ENCODE assay signal across 8 cellular contexts in genomic region chr10:109922976-109923921, GRCh38. TPM values are rescaled to one million over a fixed set of nuclear protein-coding genes. Genes with fewer than 3 reads are reported as not detected.
DNase-seq lines count a peak whose midpoint lies in the region; ATAC-seq and TF ChIP-seq lines count a peak whose summit lies in the region.

Gene XPNPEP1 (minus strand): TSS chr10:109923511. CDS start chr10:109923433, 78 bp downstream.

- no peaks in the 10 kb centered on the region for H3K9me2 ChIP-seq in DOHH2 (replicated peaks; ENCODE audit: control insufficient read depth, low read length)

- H3F3A ChIP-seq in DOHH2 (ENCODE audit: control insufficient read depth, insufficient read depth) (no peaks in the 10 kb centered on the region), neural progenitor cell (ENCODE audit: low read depth) (peaks cover 3% of the 10 kb centered on the region)

- H3K27ac ChIP-seq in DOHH2 (ENCODE audit: low read depth, low read length) (peak within 1 kb of the TSS; percentile 19; the same call in 1 of the 2 replicates), neural progenitor cell (no peak within 1 kb of the TSS), stomach smooth muscle (ENCODE audit: low read length) (peak within 1 kb of the TSS; percentile 87)

- DNase-seq in Jurkat, Clone E6-1 (ENCODE audit: low read depth, low spot score): peak; percentile 42
- DNase-seq in SHP77 treated with DMSO at 0.1 percent for 48 hours (lab: John Stamatoyannopoulos, UW) (peak; percentile 38), foreskin fibroblast (peak; percentile 86 to 95), neural progenitor cell (ENCODE audit: low spot score) (peak; percentile 89)
- DNase-seq in activated effector memory CD4-positive, alpha-beta T cell treated with anti-CD3 and anti-CD28 coated beads, Interleukin-2, amount 50 U/mL, for 16 hours: peak; percentile 93

- H3K36me3 ChIP-seq in DOHH2 (ENCODE audit: control insufficient read depth, low read length) (peaks cover 11% of the 10 kb centered on the region; the same call in 1 of the 2 replicates), neural progenitor cell (no peaks in the 10 kb centered on the region), stomach smooth muscle (ENCODE audit: control insufficient read depth in 2 of 2, insufficient read depth in 2 of 2, low read length in 2 of 2) (no peaks in the 10 kb centered on the region)

- H3K9me3 ChIP-seq in DOHH2 (ENCODE audit: control insufficient read depth, insufficient read depth, low read length) (no peaks in the 10 kb centered on the region), neural progenitor cell (ENCODE audit: low read depth) (no peaks in the 10 kb centered on the region), stomach smooth muscle (ENCODE audit: control insufficient read depth in 2 of 2, low read length in 2 of 2) (no peaks in the 10 kb centered on the region)

- H3K27me3 ChIP-seq in DOHH2 (ENCODE audit: control insufficient read depth, low read length) (no peaks in the 10 kb centered on the region), neural progenitor cell (peaks cover 15% of the 10 kb centered on the region), stomach smooth muscle (ENCODE audit: control insufficient read depth in 1 of 2, insufficient read depth in 2 of 2, low read length in 2 of 2) (no peaks in the 10 kb centered on the region)

- peak within 1 kb of the TSS; percentile 90 for H3K4me3 Mint-ChIP-seq in neural progenitor cell

- H3K27ac Mint-ChIP-seq in neural progenitor cell: peak within 1 kb of the TSS; percentile 70

- peaks cover 28% of the 10 kb centered on the region for H3K4me1 Mint-ChIP-seq in neural progenitor cell

- H3K36me3 Mint-ChIP-seq in neural progenitor cell: peaks cover 11% of the 10 kb centered on the region

- H3K79me2 ChIP-seq in DOHH2 (ENCODE audit: control insufficient read depth, low read length) (peaks cover 47% of the 10 kb centered on the region), neural progenitor cell (ENCODE audit: low read depth) (peaks cover 30% of the 10 kb centered on the region)

- H3K4me1 ChIP-seq in DOHH2 (ENCODE audit: control insufficient read depth, low read length) (peaks cover 47% of the 10 kb centered on the region), neural progenitor cell (peaks cover 15% of the 10 kb centered on the region), stomach smooth muscle (ENCODE audit: control insufficient read depth, insufficient read depth, low read length) (peaks cover 17% of the 10 kb centered on the region)

- peak within 1 kb of the TSS; percentile 94 for H2AFZ ChIP-seq in neural progenitor cell (replicated peaks)

- peak within 1 kb of the TSS; percentile 50 for H3K9ac ChIP-seq in neural progenitor cell
- peak within 1 kb of the TSS; percentile 86 to 91 for H3K9ac ChIP-seq in stomach smooth muscle (ENCODE audit: low read length in 2 of 2)

- H3K4me3 ChIP-seq in DOHH2 (ENCODE audit: low read length) (peak within 1 kb of the TSS; percentile 93), foreskin fibroblast (ENCODE audit: low read depth in 1 of 2, low read length in 2 of 2) (peak within 1 kb of the TSS; percentile 58 to 74), neural progenitor cell (peak within 1 kb of the TSS; percentile 76), stomach smooth muscle (ENCODE audit: low read length in 2 of 2) (peak within 1 kb of the TSS; percentile 77 to 83)
- peak within 1 kb of the TSS; percentile 65 for H3K4me3 ChIP-seq in Jurkat, Clone E6-1 (ENCODE audit: low read length)

- H3K4me2 ChIP-seq in DOHH2 (ENCODE audit: low read length): peak within 1 kb of the TSS; percentile 93
- peak within 1 kb of the TSS; percentile 80 for H3K4me2 ChIP-seq in neural progenitor cell

- peak; percentile 93 for ATAC-seq in GM21717 (IDR thresholded peaks at IDR 0.05; ENCODE audit: unreplicated experiment)

- H4K20me1 ChIP-seq in DOHH2 (ENCODE audit: control insufficient read depth, insufficient read depth, low read depth, low read length) (no peaks in the 10 kb centered on the region), neural progenitor cell (ENCODE audit: low read depth) (no peaks in the 10 kb centered on the region)

- peaks cover 3% of the 10 kb centered on the region for H3K27me3 Mint-ChIP-seq in neural progenitor cell (ENCODE audit: insufficient read depth, low read depth)

- TF ChIP-seq CTCF in DOHH2 (IDR thresholded peaks at IDR 0.05; ENCODE audit: low read depth, low read length, poor library complexity, severe bottlenecking) (no peak), foreskin fibroblast (IDR thresholded peaks at IDR 0.05; ENCODE audit: low read depth, low read length) (no peak), neural progenitor cell (IDR thresholded peaks at IDR 0.05) (no peak)

- H3K9me3 Mint-ChIP-seq in neural progenitor cell: no peaks in the 10 kb centered on the region

RNA-seq across cellular contexts. Expression of gene XPNPEP1, which starts in this region (rescaled TPM):
- polyA plus RNA-seq in Jurkat, Clone E6-1 (2012; ENCODE audit: insufficient read depth, insufficient read length): 86.1 TPM
- total RNA-seq in neural progenitor cell (ENCODE audit: low replicate concordance): 94.8 and 113 TPM in 2 replicates

Comparison
In these comparisons a context has a peak if more than half of its experiments do, and no peak if none do; other contexts are left out.
1. DNase-seq: peak in every context shown above with its lines; median percentile 93 in activated effector memory CD4-positive, alpha-beta T cell treated with anti-CD3 and anti-CD28 coated beads, Interleukin-2, amount 50 U/mL, for 16 hours; 90 in foreskin fibroblast; 89 in neural progenitor cell; 42 in Jurkat, Clone E6-1; 38 in SHP77 treated with DMSO at 0.1 percent for 48 hours.